In the genomic region with DNA sequence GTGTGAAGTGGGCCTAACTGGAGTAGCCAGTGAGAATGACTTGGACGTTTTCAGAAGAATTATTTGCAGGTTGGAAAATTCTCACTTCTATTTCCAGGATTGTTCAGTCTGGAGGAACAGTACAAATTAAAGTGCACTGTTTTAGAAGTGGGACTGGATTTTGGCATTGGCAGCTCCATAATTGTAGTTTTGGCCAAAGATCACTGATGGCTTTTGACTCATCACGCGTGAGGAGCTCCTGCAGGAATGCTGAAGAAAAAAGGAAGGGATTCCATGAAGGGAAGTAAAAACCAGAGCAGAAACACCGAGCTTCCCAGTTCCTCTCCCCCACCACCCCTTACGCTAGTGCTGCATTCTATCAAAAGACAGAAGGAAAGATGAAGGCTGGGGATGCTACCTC, we compare ENCODE assay signal across 22 cellular contexts.
"Had no signal": no experiment of that assay in that cellular context is flagged by ENCODE, and none has a peak within 500 bp of the region (broad histone marks: within the 10 kb centered on the region; RNA-seq: fewer than 3 reads in every experiment).

No MANE protein-coding gene starts in this region.

- H3K27me3 Mint-ChIP-seq: activated CD4-positive, alpha-beta memory T cell treated with anti-CD3 and anti-CD28 coated beads for 36 hours; natural killer cell treated with Interleukin-12 subunit alpha and Interleukin-12 subunit beta and Interleukin-15 and Interleukin-18, amount 100 ng/mL, for 72 hours had no signal

- DNase-seq: activated CD4-positive, alpha-beta memory T cell treated with anti-CD3 and anti-CD28 coated beads for 36 hours; activated CD4-positive, alpha-beta T cell treated with anti-CD3 and anti-CD28 coated beads for 48 hours; activated CD4-positive, CD25-positive, alpha-beta regulatory T cell; activated effector memory CD4-positive, alpha-beta T cell treated with anti-CD3 and anti-CD28 coated beads, Interleukin-2, amount 50 U/mL, for 16 hours; activated naive CD4-positive, alpha-beta T cell treated with anti-CD3 and anti-CD28 coated beads, Interleukin-2, amount 50 U/mL, for 16 hours; cerebellar nuclear complex; cortex of kidney; gastrocnemius medialis; head of caudate nucleus; hypothalamus; left ventricle myocardium superior; midbrain; ovary; stimulated activated CD4-positive, alpha-beta T cell treated with anti-CD3 and anti-CD28 coated beads, Interleukin-4, amount 100 ng/mL, for 1 hour; stimulated activated naive CD4-positive, alpha-beta T cell; T1000; testis; trophoblast cell had no signal

- H3K36me3 ChIP-seq: gastrocnemius medialis, ovary, prostate gland, vagina had no signal

- H3K27me3 ChIP-seq: gastrocnemius medialis, ovary, testis, vagina had no signal

- H3K4me3 Mint-ChIP-seq: natural killer cell treated with Interleukin-12 subunit alpha and Interleukin-12 subunit beta and Interleukin-15 and Interleukin-18, amount 100 ng/mL, for 72 hours; T-helper 1 cell treated with Interleukin-12 subunit alpha and Interleukin-12 subunit beta and Interleukin-4 antibody, amounts not matched to agents 30 μg/mL and 1 μg/mL, for 36 hours had no signal

- H3K9me3 Mint-ChIP-seq: activated CD4-positive, alpha-beta memory T cell treated with anti-CD3 and anti-CD28 coated beads for 36 hours; natural killer cell treated with Interleukin-12 subunit alpha and Interleukin-12 subunit beta and Interleukin-15 and Interleukin-18, amount 100 ng/mL, for 72 hours; T-helper 1 cell treated with Interleukin-12 subunit alpha and Interleukin-12 subunit beta and Interleukin-4 antibody, amounts not matched to agents 30 μg/mL and 1 μg/mL, for 36 hours had no signal

- H3K27ac Mint-ChIP-seq: activated CD4-positive, alpha-beta memory T cell treated with anti-CD3 and anti-CD28 coated beads for 36 hours; natural killer cell treated with Interleukin-12 subunit alpha and Interleukin-12 subunit beta and Interleukin-15 and Interleukin-18, amount 100 ng/mL, for 72 hours; T-helper 1 cell treated with Interleukin-12 subunit alpha and Interleukin-12 subunit beta and Interleukin-4 antibody, amounts not matched to agents 30 μg/mL and 1 μg/mL, for 36 hours had no signal

- H3K36me3 Mint-ChIP-seq: natural killer cell treated with Interleukin-12 subunit alpha and Interleukin-12 subunit beta and Interleukin-15 and Interleukin-18, amount 100 ng/mL, for 72 hours had no signal

- H3K4me3 ChIP-seq: gastrocnemius medialis, ovary, prostate gland, testis, vagina had no signal

- H3K27ac ChIP-seq: ovary, prostate gland, testis, vagina had no signal

- H3K4me1 ChIP-seq: prostate gland had no signal

- ATAC-seq: gastrocnemius medialis; left ventricle myocardium superior; natural killer cell treated with Interleukin-12 subunit alpha and Interleukin-12 subunit beta and Interleukin-15 and Interleukin-18, amount 100 ng/mL, for 72 hours had no signal

- H3K9me3 ChIP-seq: gastrocnemius medialis, ovary, prostate gland, testis, vagina had no signal
